ENCODE assay signal across 13 cellular contexts in the genomic region with DNA sequence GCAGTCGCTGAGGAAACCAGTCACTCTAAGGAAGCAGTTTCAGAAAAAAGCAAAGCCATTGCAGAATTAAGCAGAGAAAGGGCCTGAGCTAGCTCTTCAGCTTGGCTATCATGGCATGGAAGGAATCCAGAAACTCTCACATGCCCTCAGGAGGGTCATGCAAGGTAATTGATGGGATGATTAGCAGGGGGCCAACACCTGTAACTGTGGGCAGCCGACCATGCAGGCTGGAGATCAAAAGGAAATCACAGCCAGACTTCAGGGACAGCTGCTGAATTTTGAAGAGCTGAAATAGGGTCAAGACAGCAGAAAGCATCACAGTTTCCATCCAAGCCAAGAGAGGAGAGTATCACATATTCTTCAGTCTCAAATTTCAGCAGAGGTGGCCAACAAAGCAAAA.
A peak's percentile ranks its signal among the peaks of the same experiment; 100 is the strongest.
DNase-seq lines count a peak whose midpoint lies in the region; ATAC-seq, FAIRE-seq and TF ChIP-seq lines count a peak whose summit lies in the region.
"Had no signal": no experiment of that assay in that cellular context is flagged by ENCODE, and none has a peak within 500 bp of the region (broad histone marks: within the 10 kb centered on the region; RNA-seq: fewer than 3 reads in every experiment).

No MANE protein-coding gene starts in this region.

- no peaks in the 10 kb centered on the region for H3K4me1 Mint-ChIP-seq in CD8-positive, alpha-beta memory T cell

- H3K27ac Mint-ChIP-seq in CD8-positive, alpha-beta memory T cell, result no peak overlapping the region

- POLR2A ChIA-PET in CD8-positive, alpha-beta memory T cell (lab: Charles Lee), result no interaction called here

- CTCF ChIA-PET in CD8-positive, alpha-beta memory T cell (lab: Charles Lee), result no interaction called here

- H3K9me3 Mint-ChIP-seq in CD8-positive, alpha-beta memory T cell, result peaks cover 0 to 4% (median 0%) of the 10 kb centered on the region in 5 donors

- no peak for FAIRE-seq in RCC 7860 (lab: Jason Lieb, UNC)
- FAIRE-seq: GM12892 had no signal

- no peaks in the 10 kb centered on the region for H3K36me3 Mint-ChIP-seq in CD8-positive, alpha-beta memory T cell

- TF ChIP-seq CTCF in WERI-Rb-1 (IDR thresholded peaks at IDR 0.05; ENCODE audit: low read depth, low read length), result no peak

- no peaks in the 10 kb centered on the region for H3K27me3 Mint-ChIP-seq in CD8-positive, alpha-beta memory T cell

- no peaks in the 10 kb centered on the region for H3K4me1 ChIP-seq in CD8-positive, alpha-beta memory T cell (ENCODE audit: insufficient read depth, low read length)
- H3K4me1 ChIP-seq: SJCRH30 had no signal

- H3K27me3 ChIP-seq in WERI-Rb-1 (ENCODE audit: insufficient read depth, low read depth, severe bottlenecking), result no peaks in the 10 kb centered on the region
- no peaks in the 10 kb centered on the region for H3K27me3 ChIP-seq in CD8-positive, alpha-beta memory T cell (ENCODE audit: insufficient read depth, low read length, poor library complexity, severe bottlenecking)
- H3K27me3 ChIP-seq: SJCRH30 had no signal

- no peak for ATAC-seq in HG03469 (IDR thresholded peaks at IDR 0.05; ENCODE audit: unreplicated experiment)

- H3K27ac ChIP-seq in WERI-Rb-1, result no peak overlapping the region
- no peak overlapping the region for H3K27ac ChIP-seq in CD8-positive, alpha-beta memory T cell (ENCODE audit: low read depth, low read length)
- H3K27ac ChIP-seq: RWPE1, SJCRH30 had no signal

- H3K9me3 ChIP-seq in WERI-Rb-1 (ENCODE audit: severe bottlenecking), result no peaks in the 10 kb centered on the region
- H3K9me3 ChIP-seq in CD8-positive, alpha-beta memory T cell (ENCODE audit: low read length), result no peaks in the 10 kb centered on the region
- H3K9me3 ChIP-seq: SJCRH30 had no signal

- no peak overlapping the region for H3K4me3 Mint-ChIP-seq in CD8-positive, alpha-beta memory T cell

- H3K36me3 ChIP-seq in WERI-Rb-1, result no peaks in the 10 kb centered on the region
- H3K36me3 ChIP-seq in CD8-positive, alpha-beta memory T cell (ENCODE audit: insufficient read depth, low read length), result no peaks in the 10 kb centered on the region
- H3K36me3 ChIP-seq: SJCRH30 had no signal

- DNase-seq in NCI-H82 (lab: John Stamatoyannopoulos, UW) (peak; percentile 3), NCI-H82 treated with DMSO at 0.1 percent for 48 hours (lab: John Stamatoyannopoulos, UW; ENCODE audit: unreplicated experiment) (no peak), WERI-Rb-1 (peak; percentile 26), left kidney (ENCODE audit: low read depth, low spot score) (peak; percentile 67), RCC 7860 (ENCODE audit: low spot score) (no peak)
- DNase-seq in CD8-positive, alpha-beta memory T cell, result no peak
- DNase-seq: C1 segment of cervical spinal cord, KBM-7, NCI-H1694 had no signal

- no peak overlapping the region for H3K4me3 ChIP-seq in WERI-Rb-1 (ENCODE audit: low read depth, low read length)
- no peak overlapping the region for H3K4me3 ChIP-seq in CD8-positive, alpha-beta memory T cell (ENCODE audit: low read length)
- H3K4me3 ChIP-seq: SJCRH30 had no signal

Comparison
In these comparisons a context has a peak if more than half of its experiments do, and no peak if none do; other contexts are left out.
1. DNase-seq: peak in NCI-H82 (single experiment), WERI-Rb-1 (single experiment) and left kidney (single experiment); none in NCI-H82 treated with DMSO at 0.1 percent for 48 hours (single experiment), RCC 7860 (single experiment) and CD8-positive, alpha-beta memory T cell (0 of 5).